ENCODE assay signal across 11 cellular contexts in genomic region chr2:173652311-173652710, GRCh38.
DNase-seq lines count a peak whose midpoint lies in the region; ATAC-seq, FAIRE-seq and TF ChIP-seq lines count a peak whose summit lies in the region.
"Had no signal": no experiment of that assay in that cellular context is flagged by ENCODE, and none has a peak within 500 bp of the region (broad histone marks: within the 10 kb centered on the region; RNA-seq: fewer than 3 reads in every experiment).

No MANE protein-coding gene starts in this region.

- no peak for TF ChIP-seq POLR2A in HepG2 (IDR thresholded peaks at IDR 0.05; ENCODE audit: insufficient read depth in 1 of 2, low read depth in 2 of 2, low read length in 2 of 2)
- TF ChIP-seq POLR2A in right lobe of liver (IDR thresholded peaks at IDR 0.05) = no peak

- H3K36me3 ChIP-seq in HepG2 (replicated peaks in 1 of 2; ENCODE audit: control insufficient read depth in 1 of 2, insufficient read depth in 2 of 2, low read length in 2 of 2) (no peaks in the 10 kb centered on the region), right lobe of liver (no peaks in the 10 kb centered on the region), WERI-Rb-1 (no peaks in the 10 kb centered on the region)
- H3K36me3 ChIP-seq: BLaER1 had no signal

- H2AFZ ChIP-seq in HepG2 (ENCODE audit: low read length) = no peak overlapping the region

- 59% methylated on average over 1 of the region's 1 CpG for WGBS in HepG2 (ENCODE audit: low lambda C conversion rate)
- WGBS in right lobe of liver (ENCODE audit: insufficient coverage, low coverage, low lambda C conversion rate, missing lambda C conversion rate) = 100% methylated on average over 1 of the region's 1 CpG

- no peak for TF ChIP-seq CTCF in HepG2 (CRISPR knock-in tag; IDR thresholded peaks at IDR 0.05)
- TF ChIP-seq CTCF in right lobe of liver (IDR thresholded peaks at IDR 0.05) = no peak
- TF ChIP-seq CTCF in WERI-Rb-1 (IDR thresholded peaks at IDR 0.05; ENCODE audit: low read depth, low read length) = no peak
- TF ChIP-seq CTCF in D721Med (IDR thresholded peaks at IDR 0.05; ENCODE audit: insufficient read depth, missing control alignments) = no peak

- H3K4me1 ChIP-seq in HepG2 (ENCODE audit: insufficient read depth, low read length) = no peaks in the 10 kb centered on the region
- H3K4me1 ChIP-seq in right lobe of liver = no peaks in the 10 kb centered on the region
- H3K4me1 ChIP-seq: BLaER1 had no signal

- no TSS peak for BruUV-seq in HepG2 (replicated peaks; lab: Mats Ljungman, UMichigan)

- no peaks in the 10 kb centered on the region for H4K20me1 ChIP-seq in HepG2 (ENCODE audit: insufficient read depth, low read length)
- H4K20me1 ChIP-seq: BLaER1 had no signal

- TF ChIP-seq EP300 in HepG2 (IDR thresholded peaks at IDR 0.05; ENCODE audit: low read depth in 2 of 2, low read length in 2 of 2) (no peak), HepG2 (CRISPR knock-in tag; IDR thresholded peaks at IDR 0.05; ENCODE audit: borderline replicate concordance) (no peak)

- CTCF ChIA-PET in HepG2 (lab: Yijun Ruan, JAX; ENCODE audit: low intra/inter-chr PET ratio, low total read pairs) = no interaction called here

- H3K27ac ChIP-seq in HepG2 (ENCODE audit: extremely low read length, insufficient read depth, low read length) (no peak overlapping the region), right lobe of liver (no peak overlapping the region), substantia nigra (ENCODE audit: low read depth, low read length, poor library complexity, severe bottlenecking) (no peak overlapping the region), WERI-Rb-1 (no peak overlapping the region)
- H3K27ac ChIP-seq: BLaER1 had no signal

- in situ Hi-C loops in HepG2 (cut with HindIII; ENCODE audit: extremely low pct_ligation_motif_present, low pct_unique_long_range_greater_than_20kb) = no loop called here

- no peak for TF ChIP-seq RAD21 in HepG2 (CRISPR knock-in tag; IDR thresholded peaks at IDR 0.05)

- H3K4me3 ChIP-seq in HepG2 (replicated peaks in 1 of 3; ENCODE audit: insufficient read depth in 1 of 3, low read depth in 2 of 3, low read length in 3 of 3) (no peak overlapping the region), right lobe of liver (no peak overlapping the region), WERI-Rb-1 (ENCODE audit: low read depth, low read length) (no peak overlapping the region)
- H3K4me3 ChIP-seq: BLaER1 had no signal

- H3K27me3 ChIP-seq in HepG2 (ENCODE audit: control insufficient read depth in 1 of 2, insufficient read depth in 2 of 2, low read length in 2 of 2) (peaks cover 0 to 5% of the 10 kb centered on the region in 2 experiments; a peak in 1 of 5 replicates), right lobe of liver (no peaks in the 10 kb centered on the region), WERI-Rb-1 (ENCODE audit: insufficient read depth, low read depth, severe bottlenecking) (no peaks in the 10 kb centered on the region)
- H3K27me3 ChIP-seq: BLaER1 had no signal

- ATAC-seq in HepG2 (no peak), right lobe of liver (no peak), GM21423 (IDR thresholded peaks at IDR 0.05; ENCODE audit: unreplicated experiment) (no peak)

- H3K4me2 ChIP-seq in HepG2 (ENCODE audit: low read depth, low read length) = no peak overlapping the region
- H3K4me2 ChIP-seq: BLaER1 had no signal

- no peak overlapping the region for H3K9ac ChIP-seq in HepG2 (ENCODE audit: insufficient read depth, low read depth, low read length)
- H3K9ac ChIP-seq: BLaER1 had no signal

- H3K79me2 ChIP-seq in HepG2 (ENCODE audit: insufficient read depth, low read length) = no peaks in the 10 kb centered on the region

- DNase-seq in HepG2 (ENCODE audit: low spot score) = peak; percentile 46
- no peak for DNase-seq in right lobe of liver
- peak; percentile 90 for DNase-seq in amniotic epithelial cell (ENCODE audit: low read depth)
- peak; percentile 63 for DNase-seq in islet precursor cell
- DNase-seq in substantia nigra (lab: John Stamatoyannopoulos, UW) = no peak
- DNase-seq in WERI-Rb-1 = no peak
- DNase-seq in D721Med (ENCODE audit: insufficient read length, low spot score) = no peak
- DNase-seq: H7, T-helper 2 cell had no signal

- intact Hi-C loops in HepG2 (cut with micrococcal nuclease; ENCODE audit: unreplicated experiment) = no loop called here
- intact Hi-C loops in right lobe of liver (cut with DNase I) = no loop called here

- POLR2A ChIA-PET in HepG2 (lab: Yijun Ruan, JAX) = no interaction called here

- FAIRE-seq in HepG2 (lab: Jason Lieb, UNC) = no peak
- no peak for FAIRE-seq in D721Med (lab: Jason Lieb, UNC)

- H3K9me3 ChIP-seq in HepG2 (ENCODE audit: low read length) (no peaks in the 10 kb centered on the region), right lobe of liver (no peaks in the 10 kb centered on the region), WERI-Rb-1 (ENCODE audit: severe bottlenecking) (no peaks in the 10 kb centered on the region)
- H3K9me3 ChIP-seq: BLaER1 had no signal

TF ChIP-seq in HepG2, 621 proteins besides CTCF, POLR2A, EP300 and RAD21:
- TF ChIP-seq ZNF263 (CRISPR knock-in tag; IDR thresholded peaks at IDR 0.05) = no peak
- TF ChIP-seq SCMH1 (CRISPR knock-in tag; IDR thresholded peaks at IDR 0.05; ENCODE audit: borderline replicate concordance) = no peak
- no peak for TF ChIP-seq CBX1 (IDR thresholded peaks at IDR 0.05; ENCODE audit: low read depth)
- no peak for TF ChIP-seq HNF1B (CRISPR knock-in tag; IDR thresholded peaks at IDR 0.05)
- TF ChIP-seq ZMAT5 (CRISPR knock-in tag; IDR thresholded peaks at IDR 0.05; ENCODE audit: borderline replicate concordance, low read depth) = no peak

Comparison
In these comparisons a context has a peak if more than half of its experiments do, and no peak if none do; other contexts are left out.
1. DNase-seq: peak in HepG2 (single experiment), amniotic epithelial cell (single experiment) and islet precursor cell (single experiment); none in right lobe of liver (0 of 3), substantia nigra (0 of 49), WERI-Rb-1 (single experiment) and D721Med (single experiment).